Comparison of ENCODE assay signal across 33 cellular contexts in the genomic region with DNA sequence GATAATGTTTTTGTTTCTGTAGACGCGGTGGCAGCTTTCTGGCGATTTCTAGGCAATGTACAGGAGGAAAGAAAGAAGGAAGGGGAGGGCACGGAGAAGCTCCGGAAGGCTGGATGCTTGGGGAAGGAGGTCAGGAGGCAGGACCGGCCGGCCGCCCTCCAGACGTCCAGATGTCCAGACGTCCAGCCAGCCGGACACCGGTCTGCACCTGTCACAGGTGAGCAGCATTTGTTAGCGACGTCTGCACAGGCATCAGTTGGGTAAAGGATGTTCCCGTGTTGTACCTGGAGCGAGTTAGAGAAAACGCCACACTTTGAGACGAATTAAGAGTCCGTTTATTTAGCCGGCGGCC.
"Had no signal": no experiment of that assay in that cellular context is flagged by ENCODE, and none has a peak within 500 bp of the region (broad histone marks: within the 10 kb centered on the region; RNA-seq: fewer than 3 reads in every experiment).

No MANE protein-coding gene starts in this region.

- H3K9me3 ChIP-seq: adrenal gland, body of pancreas, colonic mucosa, gastrocnemius medialis, ovary had no signal

- FAIRE-seq: small intestine had no signal

- DNase-seq: activated CD4-positive, alpha-beta T cell treated with anti-CD3 and anti-CD28 coated beads for 36 hours; activated CD4-positive, CD25-positive, alpha-beta regulatory T cell; activated CD8-positive, alpha-beta memory T cell treated with anti-CD3 and anti-CD28 coated beads, Interleukin-2, amount 10 ng/mL, durations not matched to agents 7 days and 5 days; activated CD8-positive, alpha-beta T cell treated with anti-CD3 and anti-CD28 coated beads, Interleukin-2, amount 10 ng/mL, durations not matched to agents 7 days and 5 days; activated naive CD4-positive, alpha-beta T cell; activated T-cell treated with anti-CD3 and anti-CD28 coated beads, Interleukin-2, amount 50 U/mL, for 48 hours; adrenal gland; aorta; body of pancreas; colonic mucosa; effector memory CD4-positive, alpha-beta T cell; erythroblast; gastrocnemius medialis; glutamatergic neuron; islet precursor cell; left cardiac atrium; left ventricle myocardium superior; mammary epithelial cell; ovary; retina; small intestine; stimulated activated CD4-positive, alpha-beta T cell treated with anti-CD3 and anti-CD28 coated beads, Interleukin-1b, Interleukin-23, amount 100 ng/mL, for 48 hours; stimulated activated CD4-positive, alpha-beta T cell treated with anti-CD3 and anti-CD28 coated beads, Interleukin-4, amount 100 ng/mL, for 4 hours; stimulated activated CD8-positive, alpha-beta memory T cell treated with anti-CD3 and anti-CD28 coated beads, Interleukin-4, amount 100 ng/mL, for 48 hours; stimulated activated naive CD8-positive, alpha-beta T cell treated with anti-CD3 and anti-CD28 coated beads, Interleukin-15, amount 100 ng/mL, for 72 hours; substantia nigra had no signal

- H3K36me3 Mint-ChIP-seq: activated CD8-positive, alpha-beta memory T cell treated with anti-CD3 and anti-CD28 coated beads, Interleukin-2, amount 10 ng/mL, durations not matched to agents 7 days and 5 days; activated naive CD8-positive, alpha-beta T cell; stimulated activated memory B cell treated with anti-CD40 and anti-IgM and Interleukin-4, amounts not matched to agents 10 μg/mL and 1 μg/mL and 100 μg/mL, for 72 hours had no signal

- H3K4me3 ChIP-seq: adrenal gland, body of pancreas, colonic mucosa, gastrocnemius medialis, ovary had no signal

- H3K27me3 ChIP-seq: body of pancreas, colonic mucosa, gastrocnemius medialis, ovary had no signal

- H3K27me3 Mint-ChIP-seq: activated CD4-positive, alpha-beta T cell treated with anti-CD3 and anti-CD28 coated beads for 36 hours; activated CD8-positive, alpha-beta memory T cell treated with anti-CD3 and anti-CD28 coated beads, Interleukin-2, amount 10 ng/mL, durations not matched to agents 7 days and 5 days; stimulated activated naive CD8-positive, alpha-beta T cell treated with anti-CD3 and anti-CD28 coated beads, Interleukin-15, amount 100 ng/mL, for 72 hours had no signal

- H3K4me3 Mint-ChIP-seq: activated CD4-positive, alpha-beta T cell treated with anti-CD3 and anti-CD28 coated beads for 36 hours; activated CD8-positive, alpha-beta memory T cell treated with anti-CD3 and anti-CD28 coated beads, Interleukin-2, amount 10 ng/mL, durations not matched to agents 7 days and 5 days; activated CD8-positive, alpha-beta T cell treated with anti-CD3 and anti-CD28 coated beads, Interleukin-2, amount 10 ng/mL, durations not matched to agents 7 days and 5 days; activated naive CD8-positive, alpha-beta T cell; nephron; stimulated activated memory B cell treated with anti-CD40 and anti-IgM and Interleukin-4, amounts not matched to agents 10 μg/mL and 1 μg/mL and 100 μg/mL, for 72 hours; stimulated activated naive CD8-positive, alpha-beta T cell treated with anti-CD3 and anti-CD28 coated beads, Interleukin-15, amount 100 ng/mL, for 72 hours; T-helper 2 cell treated with Interferon-gamma antibody and Interleukin-4, amounts not matched to agents 5 μg/mL and 100 μg/mL, for 36 hours had no signal

- H3K36me3 ChIP-seq: adrenal gland, colonic mucosa, gastrocnemius medialis, ovary had no signal

- H3K27ac Mint-ChIP-seq: activated CD4-positive, alpha-beta T cell treated with anti-CD3 and anti-CD28 coated beads for 36 hours; activated CD8-positive, alpha-beta memory T cell treated with anti-CD3 and anti-CD28 coated beads, Interleukin-2, amount 10 ng/mL, durations not matched to agents 7 days and 5 days; activated CD8-positive, alpha-beta T cell treated with anti-CD3 and anti-CD28 coated beads, Interleukin-2, amount 10 ng/mL, durations not matched to agents 7 days and 5 days; activated naive CD8-positive, alpha-beta T cell; activated T-helper 2 cell treated with anti-CD3 and anti-CD28 coated beads, Interferon-gamma antibody, Interleukin-2, Interleukin-4, amounts not matched to agents 10 μg/mL and 5 μg/mL and 100 μg/mL, durations not matched to agents 14 hours and 24 hours and 36 hours; nephron; progenitor cell of endocrine pancreas; stimulated activated memory B cell treated with anti-CD40 and anti-IgM and Interleukin-4, amounts not matched to agents 10 μg/mL and 1 μg/mL and 100 μg/mL, for 72 hours; stimulated activated naive CD8-positive, alpha-beta T cell treated with anti-CD3 and anti-CD28 coated beads, Interleukin-15, amount 100 ng/mL, for 72 hours; T-helper 2 cell treated with Interferon-gamma antibody and Interleukin-4, amounts not matched to agents 5 μg/mL and 100 μg/mL, for 36 hours had no signal

- H3K27ac ChIP-seq: adrenal gland, body of pancreas, colonic mucosa, gastrocnemius medialis, ovary had no signal

- ATAC-seq: activated CD4-positive, alpha-beta T cell treated with anti-CD3 and anti-CD28 coated beads for 36 hours; activated CD8-positive, alpha-beta memory T cell treated with anti-CD3 and anti-CD28 coated beads, Interleukin-2, amount 10 ng/mL, durations not matched to agents 7 days and 5 days; activated CD8-positive, alpha-beta T cell treated with anti-CD3 and anti-CD28 coated beads, Interleukin-2, amount 10 ng/mL, durations not matched to agents 7 days and 5 days; body of pancreas; gastrocnemius medialis; left cardiac atrium; left ventricle myocardium superior; sciatic nerve; stimulated activated memory B cell treated with anti-CD40 and anti-IgM and Interleukin-4, amounts not matched to agents 10 μg/mL and 1 μg/mL and 100 μg/mL, for 72 hours; stimulated activated naive CD8-positive, alpha-beta T cell treated with anti-CD3 and anti-CD28 coated beads, Interleukin-15, amount 100 ng/mL, for 72 hours had no signal

- H3K4me1 Mint-ChIP-seq: activated CD4-positive, alpha-beta T cell treated with anti-CD3 and anti-CD28 coated beads for 36 hours; activated CD8-positive, alpha-beta memory T cell treated with anti-CD3 and anti-CD28 coated beads, Interleukin-2, amount 10 ng/mL, durations not matched to agents 7 days and 5 days; nephron; stimulated activated memory B cell treated with anti-CD40 and anti-IgM and Interleukin-4, amounts not matched to agents 10 μg/mL and 1 μg/mL and 100 μg/mL, for 72 hours; stimulated activated naive CD8-positive, alpha-beta T cell treated with anti-CD3 and anti-CD28 coated beads, Interleukin-15, amount 100 ng/mL, for 72 hours had no signal

- H3K4me1 ChIP-seq: adrenal gland, body of pancreas, colonic mucosa, gastrocnemius medialis had no signal
